In the genomic region with DNA sequence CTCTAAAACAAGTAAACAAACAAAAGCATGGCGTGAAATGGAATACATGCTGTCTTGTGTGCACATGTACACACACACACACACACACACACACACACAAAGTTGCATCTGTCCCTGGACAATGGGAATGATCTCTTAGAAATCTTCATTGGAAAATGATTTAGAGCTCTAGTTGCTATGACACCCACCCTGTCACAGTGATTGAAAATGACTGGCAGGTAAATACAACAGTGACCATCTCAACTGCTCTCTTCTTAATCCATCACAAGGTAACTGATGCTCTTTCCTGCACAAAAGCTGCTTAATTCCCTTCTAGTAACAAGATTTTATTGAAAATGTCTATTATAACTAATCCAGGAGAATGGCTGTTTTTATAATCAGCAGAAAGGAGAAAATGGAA, we compare ENCODE assay signal across 21 cellular contexts.
"Had no signal": no experiment of that assay in that cellular context is flagged by ENCODE, and none has a peak within 500 bp of the region (broad histone marks: within the 10 kb centered on the region; RNA-seq: fewer than 3 reads in every experiment).

No MANE protein-coding gene starts in this region.

- H3K4me1 Mint-ChIP-seq: stimulated activated memory B cell treated with anti-CD40 and anti-IgM and Interleukin-4, amounts not matched to agents 10 μg/mL and 1 μg/mL and 100 μg/mL, for 72 hours; stimulated activated naive CD8-positive, alpha-beta T cell treated with anti-CD3 and anti-CD28 coated beads, Interleukin-15, amount 100 ng/mL, for 72 hours had no signal

- H3K9ac ChIP-seq: neural progenitor cell, parathyroid adenoma had no signal

- H3K9me3 ChIP-seq: heart right ventricle, prostate gland, right lobe of liver, testis, tibial nerve had no signal

- H3K27ac Mint-ChIP-seq: naive thymus-derived CD4-positive, alpha-beta T cell; neural progenitor cell; stimulated activated memory B cell treated with anti-CD40 and anti-IgM and Interleukin-4, amounts not matched to agents 10 μg/mL and 1 μg/mL and 100 μg/mL, for 72 hours; stimulated activated naive CD8-positive, alpha-beta T cell treated with anti-CD3 and anti-CD28 coated beads, Interleukin-15, amount 100 ng/mL, for 72 hours had no signal

- H3K4me2 ChIP-seq: neural progenitor cell had no signal

- H3K79me2 ChIP-seq: parathyroid adenoma had no signal

- H3K4me3 ChIP-seq: coronary artery, dorsolateral prefrontal cortex, heart right ventricle, neural progenitor cell, prostate gland, right lobe of liver, testis, tibial nerve had no signal

- H3K4me1 ChIP-seq: heart right ventricle, parathyroid adenoma, prostate gland, right lobe of liver, testis, tibial nerve had no signal

- H3K27ac ChIP-seq: coronary artery, dorsolateral prefrontal cortex, heart right ventricle, neural progenitor cell, parathyroid adenoma, prostate gland, right lobe of liver, testis, tibial nerve had no signal

- H3K9me3 Mint-ChIP-seq: stimulated activated memory B cell treated with anti-CD40 and anti-IgM and Interleukin-4, amounts not matched to agents 10 μg/mL and 1 μg/mL and 100 μg/mL, for 72 hours; stimulated activated naive CD8-positive, alpha-beta T cell treated with anti-CD3 and anti-CD28 coated beads, Interleukin-15, amount 100 ng/mL, for 72 hours had no signal

- H3K4me3 Mint-ChIP-seq: naive thymus-derived CD4-positive, alpha-beta T cell; neural progenitor cell; stimulated activated memory B cell treated with anti-CD40 and anti-IgM and Interleukin-4, amounts not matched to agents 10 μg/mL and 1 μg/mL and 100 μg/mL, for 72 hours; stimulated activated naive CD8-positive, alpha-beta T cell treated with anti-CD3 and anti-CD28 coated beads, Interleukin-15, amount 100 ng/mL, for 72 hours had no signal

- DNase-seq: dorsolateral prefrontal cortex; effector CD8-positive, alpha-beta T cell; heart right ventricle; hypothalamus; kidney glomerular epithelial cell; mesendoderm; naive thymus-derived CD4-positive, alpha-beta T cell; occipital lobe; right lobe of liver; stimulated activated CD4-positive, alpha-beta T cell treated with anti-CD3 and anti-CD28 coated beads, Interleukin-15, amount 100 ng/mL, for 24 hours; stimulated activated CD4-positive, alpha-beta T cell treated with anti-CD3 and anti-CD28 coated beads, Interleukin-1b, Interleukin-23, amount 100 ng/mL, for 48 hours; stimulated activated CD4-positive, alpha-beta T cell treated with anti-CD3 and anti-CD28 coated beads, Interleukin-4, amount 100 ng/mL, for 24 hours; stimulated activated naive CD8-positive, alpha-beta T cell treated with anti-CD3 and anti-CD28 coated beads, Interleukin-15, amount 100 ng/mL, for 72 hours; testis had no signal

- H2AFZ ChIP-seq: parathyroid adenoma had no signal

- H3K27me3 Mint-ChIP-seq: naive thymus-derived CD4-positive, alpha-beta T cell; stimulated activated memory B cell treated with anti-CD40 and anti-IgM and Interleukin-4, amounts not matched to agents 10 μg/mL and 1 μg/mL and 100 μg/mL, for 72 hours; stimulated activated naive CD8-positive, alpha-beta T cell treated with anti-CD3 and anti-CD28 coated beads, Interleukin-15, amount 100 ng/mL, for 72 hours had no signal

- H3K36me3 ChIP-seq: heart right ventricle, neural progenitor cell, prostate gland, right lobe of liver, tibial nerve had no signal

- H3K36me3 Mint-ChIP-seq: naive thymus-derived CD4-positive, alpha-beta T cell; neural progenitor cell; stimulated activated memory B cell treated with anti-CD40 and anti-IgM and Interleukin-4, amounts not matched to agents 10 μg/mL and 1 μg/mL and 100 μg/mL, for 72 hours had no signal

- ATAC-seq: esophagus mucosa; heart right ventricle; naive thymus-derived CD4-positive, alpha-beta T cell; right lobe of liver; stimulated activated memory B cell treated with anti-CD40 and anti-IgM and Interleukin-4, amounts not matched to agents 10 μg/mL and 1 μg/mL and 100 μg/mL, for 72 hours; stimulated activated naive CD8-positive, alpha-beta T cell treated with anti-CD3 and anti-CD28 coated beads, Interleukin-15, amount 100 ng/mL, for 72 hours had no signal

- H3K27me3 ChIP-seq: dorsolateral prefrontal cortex, heart right ventricle, neural progenitor cell, right lobe of liver, testis, tibial nerve had no signal
